ENCODE assay signal across 8 cellular contexts in the genomic region with DNA sequence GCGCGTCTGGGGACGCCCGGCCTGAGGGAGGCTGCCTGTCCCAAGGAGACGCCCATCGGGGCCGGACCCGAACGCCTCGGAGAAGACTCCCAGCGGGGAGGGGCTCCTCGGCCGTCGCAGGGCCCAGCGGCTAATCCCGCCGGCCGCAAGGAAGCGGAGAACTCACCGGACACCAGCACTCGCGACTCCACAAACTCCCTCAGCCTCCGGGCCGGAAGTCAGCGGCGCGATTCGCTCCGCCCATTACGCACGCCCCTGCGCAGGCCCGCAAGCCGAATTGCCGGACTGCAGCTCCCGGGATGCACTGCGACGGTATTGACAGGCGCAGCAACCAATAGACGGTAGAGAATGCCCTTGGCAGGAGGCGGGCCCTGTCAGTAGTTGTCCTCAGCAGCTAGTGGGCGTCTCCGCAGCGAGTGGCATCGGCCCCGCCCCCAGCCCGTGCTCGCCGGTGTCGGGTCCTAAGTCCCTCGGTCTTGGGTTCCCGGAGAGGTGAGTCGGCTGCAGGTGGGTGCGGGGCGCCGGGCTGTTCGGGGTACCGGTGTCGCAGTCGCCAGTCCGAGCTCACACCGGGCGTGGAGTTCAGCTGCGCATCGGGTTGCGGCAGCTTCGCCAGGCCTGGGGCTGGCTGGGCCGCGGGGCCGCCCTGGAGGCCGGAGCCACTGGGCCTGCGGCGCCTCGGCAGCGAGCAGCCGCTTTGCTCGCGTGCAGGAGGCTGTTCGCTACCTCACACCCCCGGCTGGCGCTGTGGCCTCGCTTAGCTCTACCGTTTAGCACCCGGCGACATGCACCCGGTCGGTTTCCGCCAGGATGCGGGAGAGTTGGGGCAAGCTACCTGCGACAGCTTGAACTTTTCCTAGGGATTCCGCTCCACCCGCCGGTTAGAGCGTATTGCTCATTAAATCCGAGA. TPM values are rescaled to one million over a fixed set of nuclear protein-coding genes. Genes with fewer than 3 reads are reported as not detected.
DNase-seq lines count a peak whose midpoint lies in the region; ATAC-seq and TF ChIP-seq lines count a peak whose summit lies in the region.

Gene ZNF174 (plus strand): TSS at position 437 of the 910 bp plus-strand sequence. CDS start 790 bp downstream, outside the sequence.
Gene ZSCAN32 (minus strand): TSS at position 226 of the 910 bp plus-strand sequence. CDS start 3,447 bp downstream, outside the sequence.

- H3K36me3 Mint-ChIP-seq in immature natural killer cell: peaks cover 24 to 45% (median 44%) of the 10 kb centered on the region in 3 donors

- H3K27ac Mint-ChIP-seq in immature natural killer cell: peak within 1 kb of the TSS; percentile 80 to 93 (median 91)

- intact Hi-C loops in spleen (cut with DNase I; ENCODE audit: low total_unique reads): no loop called here

- peaks cover 55 to 78% of the 10 kb centered on the region in 2 donors for H3K4me1 Mint-ChIP-seq in immature natural killer cell

- TF ChIP-seq CTCF in WI38 (IDR thresholded peaks at IDR 0.05; ENCODE audit: low read depth, low read length): no peak
- TF ChIP-seq CTCF in cardiac fibroblast (IDR thresholded peaks at IDR 0.05; ENCODE audit: low read depth, low read length): no peak
- peak in 6 of 11 experiments; percentile 7 to 55 (median 36) for TF ChIP-seq CTCF in spleen (IDR thresholded peaks at IDR 0.05 in 8 of 11, conservative IDR thresholded peaks at IDR 0.05 in 3 of 11)

- peaks cover 0 to 62% (median 46%) of the 10 kb centered on the region in 8 donors for H3K9me3 ChIP-seq in spleen

- WGBS in spleen, 5 donors: 0 to 3% (median 1%) methylated on average over 7 to 95 of the region's 95 CpGs

- peak; percentile 26 to 89 (median 73) for TF ChIP-seq POLR2A in spleen (IDR thresholded peaks at IDR 0.05)

- no peaks in the 10 kb centered on the region for H3K27me3 ChIP-seq in spleen (replicated peaks in 1 of 7)

- ATAC-seq in GM18907 (IDR thresholded peaks at IDR 0.05; ENCODE audit: unreplicated experiment): peak; percentile 97
- peak; percentile 96 for ATAC-seq in HG03159 (IDR thresholded peaks at IDR 0.05; ENCODE audit: unreplicated experiment)

- peaks cover under 1 to 7% (median 6%) of the 10 kb centered on the region in 6 donors for H3K9me3 Mint-ChIP-seq in immature natural killer cell

- H3K4me3 ChIP-seq in WI38 (ENCODE audit: low read depth, low read length) (peak within 1 kb of the TSS; percentile 78), cardiac fibroblast (replicated peaks in 1 of 2; ENCODE audit: low read depth in 2 of 2, low read length in 2 of 2) (peak within 1 kb of the TSS; percentile 79 to 93), spleen (peak within 1 kb of the TSS; percentile 59 to 95 (median 80))

- DNase-seq in AG08395 (ENCODE audit: low spot score) (peak; percentile 100), NCI-H2227 treated with DMSO at 0.1 percent for 48 hours (lab: John Stamatoyannopoulos, UW) (peak; percentile 98), cardiac fibroblast (ENCODE audit: low read depth in 2 of 2) (peak; percentile 99 to 100), immature natural killer cell (peak; percentile 99), spleen (peak; percentile 99)

- peak within 1 kb of the TSS; percentile 86 to 95 (median 92) for H3K4me3 Mint-ChIP-seq in immature natural killer cell

- peak within 1 kb of the TSS; percentile 75 to 94 (median 91) for H3K27ac ChIP-seq in spleen

- peaks cover 0 to 57% (median 38%) of the 10 kb centered on the region in 6 donors for H3K36me3 ChIP-seq in spleen

- peaks cover 9 to 62% (median 38%) of the 10 kb centered on the region in 6 donors for H3K4me1 ChIP-seq in spleen

- peaks cover 0 to 2% (median 2%) of the 10 kb centered on the region in 3 donors for H3K27me3 Mint-ChIP-seq in immature natural killer cell (ENCODE audit: low read depth in 3 of 3)

RNA-seq across cellular contexts. Expression of gene ZNF174, which starts in this region (rescaled TPM):
- 10 to 100 TPM in 1 of 3 donors, 1 to 10 TPM in 2; 4.7 to 19.4 (median 8.5) TPM for polyA plus RNA-seq in immature natural killer cell
- total RNA-seq in spleen: 10 to 100 TPM in 5 of 7 donors, 1 to 10 TPM in 2; 8.1 to 16.1 (median 12.5) TPM
- polyA plus RNA-seq in spleen: 1 to 10 TPM; 3.0 to 5.9 (median 5.6) TPM

RNA-seq across cellular contexts. Expression of gene ZSCAN32, which starts in this region (rescaled TPM):
- 10 to 100 TPM in 1 of 3 donors, 1 to 10 TPM in 2; 7.9 to 16.1 (median 8.1) TPM for polyA plus RNA-seq in immature natural killer cell
- 10 to 100 TPM; 11.4 to 20.7 (median 17.4) TPM for total RNA-seq in spleen
- 1 to 10 TPM; 8.5 to 9.8 (median 9.7) TPM for polyA plus RNA-seq in spleen

Comparison
In these comparisons a context has a peak if more than half of its experiments do, and no peak if none do; other contexts are left out.
1. Peak in every context shown above with its lines: DNase-seq, ATAC-seq, H3K4me3 ChIP-seq and H3K27ac ChIP-seq.
2. CTCF ChIP-seq: peak in spleen (6 of 11); none in WI38 (single experiment) and cardiac fibroblast (single experiment).